In the genomic region with DNA sequence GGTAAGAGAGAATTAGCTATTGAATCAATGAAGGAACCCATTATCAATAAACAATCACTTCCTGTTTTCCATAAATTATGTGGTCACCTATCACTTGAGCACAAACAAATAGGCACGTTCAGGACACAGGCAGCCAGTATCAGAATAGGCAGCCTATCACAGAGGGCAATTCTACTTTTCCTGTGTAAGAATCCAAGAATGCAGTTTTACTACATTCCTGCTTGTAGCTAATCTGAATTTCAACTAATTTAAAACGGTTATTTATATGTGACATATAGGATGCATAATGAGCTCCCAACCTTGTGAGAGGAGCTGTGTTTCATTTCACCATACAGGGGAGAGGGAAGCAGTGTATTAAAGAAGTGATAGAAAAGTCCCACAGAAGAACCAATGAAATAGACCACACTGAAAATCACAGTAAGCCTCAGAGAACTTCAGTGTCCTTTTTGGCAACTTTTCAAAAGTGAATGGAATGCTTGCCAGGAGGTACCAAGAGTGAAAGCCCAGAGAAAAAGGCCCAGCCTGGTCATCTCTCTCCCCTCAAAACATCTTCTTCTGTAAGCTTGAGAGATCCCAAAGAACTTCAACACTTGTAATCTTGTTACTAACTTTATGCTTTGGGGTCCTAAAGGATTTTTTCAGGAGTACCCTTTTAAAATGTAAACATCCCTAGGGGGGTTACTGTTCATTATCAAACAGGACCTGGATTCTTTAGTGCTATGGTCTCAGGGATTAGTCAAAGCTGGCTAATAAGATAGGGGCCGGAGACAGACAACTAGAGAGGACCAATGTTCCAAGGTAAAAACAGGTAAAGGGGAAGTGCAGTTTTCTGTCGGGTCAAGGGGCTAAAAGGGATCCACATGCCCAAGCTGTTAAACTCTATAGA, we compare ENCODE assay signal across 8 cellular contexts. TPM values are rescaled to one million over a fixed set of nuclear protein-coding genes. Genes with fewer than 3 reads are reported as not detected.
DNase-seq lines count a peak whose midpoint lies in the region; ATAC-seq and TF ChIP-seq lines count a peak whose summit lies in the region.

No MANE protein-coding gene starts in this region.

- no peak for DNase-seq in activated naive CD4-positive, alpha-beta T cell treated with anti-CD3 and anti-CD28 coated beads for 36 hours
- no peak for DNase-seq in activated naive CD4-positive, alpha-beta T cell treated with anti-CD3 and anti-CD28 coated beads, Interleukin-2, amount 50 U/mL, for 16 hours
- DNase-seq in RWPE1 (ENCODE audit: low spot score) (peak; percentile 23), erythroblast (lab: John Stamatoyannopoulos, UW) (peak; percentile 42 to 55), non-pigmented ciliary epithelial cell (ENCODE audit: low read depth) (peak; percentile 22), mesenteric fat pad (ENCODE audit: low spot score) (no peak)

- POLR2A ChIA-PET in RWPE1 (lab: Yijun Ruan, JAX; ENCODE audit: low non-redundant PET), result no interaction called here

- no peaks in the 10 kb centered on the region for H3K9me3 Mint-ChIP-seq in activated naive CD4-positive, alpha-beta T cell treated with anti-CD3 and anti-CD28 coated beads for 36 hours

- H3K27ac ChIP-seq in RWPE1, result peak overlapping the region; percentile 63; the same call in 1 of the 2 replicates

- H3K4me1 Mint-ChIP-seq in activated naive CD4-positive, alpha-beta T cell treated with anti-CD3 and anti-CD28 coated beads for 36 hours (ENCODE audit: low read depth), result peaks cover 32% of the 10 kb centered on the region

- CTCF ChIA-PET in activated naive CD4-positive, alpha-beta T cell treated with anti-CD3 and anti-CD28 coated beads for 36 hours (lab: Charles Lee), result interaction anchor here (0.6 kb wide), 1 partner anchor 131 kb away, joined by 4 read pairs; no protein-coding TSS in a partner anchor
- CTCF ChIA-PET in RWPE1 (lab: Yijun Ruan, JAX), result no interaction called here

- ATAC-seq in HG02970 (IDR thresholded peaks at IDR 0.05; ENCODE audit: low FRiP score, unreplicated experiment), result no peak
- no peak for ATAC-seq in HG03460 (IDR thresholded peaks at IDR 0.05; ENCODE audit: unreplicated experiment)

- no peak for TF ChIP-seq CTCF in RWPE1 (conservative IDR thresholded peaks at IDR 0.05; ENCODE audit: low read depth)

- peak overlapping the region; percentile 89 for H3K4me3 Mint-ChIP-seq in activated naive CD4-positive, alpha-beta T cell treated with anti-CD3 and anti-CD28 coated beads for 36 hours

- H3K27me3 Mint-ChIP-seq in activated naive CD4-positive, alpha-beta T cell treated with anti-CD3 and anti-CD28 coated beads for 36 hours (ENCODE audit: low read depth), result no peaks in the 10 kb centered on the region

- H3K27ac Mint-ChIP-seq in activated naive CD4-positive, alpha-beta T cell treated with anti-CD3 and anti-CD28 coated beads for 36 hours, result peak overlapping the region; percentile 82

- intact Hi-C loops in activated naive CD4-positive, alpha-beta T cell treated with anti-CD3 and anti-CD28 coated beads for 36 hours (cut with micrococcal nuclease), result loop anchor here (2.0 to 10.0 kb wide), 4 partner anchors 462 to 1556 kb away; partner anchors contain the start of genes DOCK4, SMIM30 and ZNF277

- TF ChIP-seq POLR2A in erythroblast (IDR thresholded peaks at IDR 0.05; ENCODE audit: low read length), result no peak

- H3K36me3 Mint-ChIP-seq in activated naive CD4-positive, alpha-beta T cell treated with anti-CD3 and anti-CD28 coated beads for 36 hours (ENCODE audit: low read depth), result peaks cover 27% of the 10 kb centered on the region

RNA-seq across cellular contexts. Expression of gene IMMP2L, which starts 1.3 kb away (rescaled TPM):
- 10 to 100 TPM; 24.4 to 26.6 TPM for total RNA-seq in activated naive CD4-positive, alpha-beta T cell treated with anti-CD3 and anti-CD28 coated beads for 36 hours
- 35.5 TPM for total RNA-seq in mesenteric fat pad

Comparison
In these comparisons a context has a peak if more than half of its experiments do, and no peak if none do; other contexts are left out.
1. DNase-seq: peak in RWPE1 (single experiment), erythroblast (2 of 2) and non-pigmented ciliary epithelial cell (single experiment); none in activated naive CD4-positive, alpha-beta T cell treated with anti-CD3 and anti-CD28 coated beads for 36 hours (single experiment), activated naive CD4-positive, alpha-beta T cell treated with anti-CD3 and anti-CD28 coated beads, Interleukin-2, amount 50 U/mL, for 16 hours (single experiment) and mesenteric fat pad (single experiment).